In the genomic region with DNA sequence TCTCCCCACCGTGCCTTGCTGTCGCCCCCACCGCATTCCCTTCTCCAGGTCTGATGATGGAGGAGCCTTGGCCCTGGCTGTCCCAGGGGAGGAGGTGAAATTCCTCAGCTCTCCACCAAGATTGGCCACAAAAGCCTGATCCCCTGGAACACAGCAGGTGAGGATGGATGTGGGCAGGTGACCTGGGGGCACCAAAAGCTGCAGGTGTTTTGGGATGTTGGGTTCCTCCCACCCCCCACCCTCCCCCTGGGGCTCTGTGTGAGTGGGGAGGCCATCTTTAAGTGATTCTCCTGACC, we compare ENCODE assay signal across 12 cellular contexts. TPM values are rescaled to one million over a fixed set of nuclear protein-coding genes. Genes with fewer than 3 reads are reported as not detected.
DNase-seq lines count a peak whose midpoint lies in the region; ATAC-seq, FAIRE-seq and TF ChIP-seq lines count a peak whose summit lies in the region.
"Had no signal": no experiment of that assay in that cellular context is flagged by ENCODE, and none has a peak within 500 bp of the region (broad histone marks: within the 10 kb centered on the region; RNA-seq: fewer than 3 reads in every experiment).

No MANE protein-coding gene starts in this region.

- FAIRE-seq in astrocyte (lab: Jason Lieb, UNC): no peak

- no peaks in the 10 kb centered on the region for H3K27me3 Mint-ChIP-seq in astrocyte (ENCODE audit: low read depth, unreplicated experiment)
- no peaks in the 10 kb centered on the region for H3K27me3 Mint-ChIP-seq in effector memory CD8-positive, alpha-beta T cell

- H3K36me3 ChIP-seq in astrocyte (ENCODE audit: insufficient read depth, low read length) (no peaks in the 10 kb centered on the region), neural cell (ENCODE audit: insufficient read depth, low read length) (peaks cover 5% of the 10 kb centered on the region)

- H3K27ac ChIP-seq in astrocyte (ENCODE audit: low read depth, low read length) (no peak overlapping the region), neural cell (ENCODE audit: low read length) (peak overlapping the region; percentile 89)

- H3K27me3 ChIP-seq in astrocyte (ENCODE audit: insufficient read depth, low read length): no peaks in the 10 kb centered on the region
- H3K27me3 ChIP-seq in neural cell (ENCODE audit: insufficient read depth, low read depth, low read length): no peaks in the 10 kb centered on the region

- TF ChIP-seq CTCF in astrocyte (IDR thresholded peaks at IDR 0.05; ENCODE audit: insufficient read depth, low read depth, low read length) (no peak), neural cell (IDR thresholded peaks at IDR 0.05; ENCODE audit: poor library complexity, severe bottlenecking) (no peak)

- H3K4me1 ChIP-seq in astrocyte (ENCODE audit: insufficient read depth, low read length): peaks cover 3% of the 10 kb centered on the region

- no peaks in the 10 kb centered on the region for H3K9me3 ChIP-seq in astrocyte (ENCODE audit: insufficient read depth, low read depth, low read length)
- no peaks in the 10 kb centered on the region for H3K9me3 ChIP-seq in neural cell (ENCODE audit: low read length)

- H3K4me2 ChIP-seq in astrocyte (ENCODE audit: low read length) (peak overlapping the region; percentile 92), neural cell (ENCODE audit: low read length) (peak overlapping the region; percentile 98)

- peaks cover 11% of the 10 kb centered on the region for H3K36me3 Mint-ChIP-seq in astrocyte (ENCODE audit: low read depth, unreplicated experiment)
- peaks cover 24% of the 10 kb centered on the region for H3K36me3 Mint-ChIP-seq in effector memory CD8-positive, alpha-beta T cell (ENCODE audit: insufficient read depth)

- H3K4me1 Mint-ChIP-seq in astrocyte (ENCODE audit: low read depth, unreplicated experiment): no peaks in the 10 kb centered on the region
- peaks cover 9 to 11% of the 10 kb centered on the region in 2 donors for H3K4me1 Mint-ChIP-seq in effector memory CD8-positive, alpha-beta T cell (ENCODE audit: low read depth in 2 of 2)

- H2AFZ ChIP-seq in astrocyte (ENCODE audit: low read depth, low read length): peak overlapping the region; percentile 56
- H2AFZ ChIP-seq in neural cell (ENCODE audit: low read depth, low read length): peak overlapping the region; percentile 92

- peak overlapping the region; percentile 92 for H3K4me3 Mint-ChIP-seq in astrocyte (ENCODE audit: unreplicated experiment)
- no peak overlapping the region for H3K4me3 Mint-ChIP-seq in effector memory CD8-positive, alpha-beta T cell

- DNase-seq in Caki2 (ENCODE audit: low read depth): peak; percentile 32
- no peak for DNase-seq in astrocyte (ENCODE audit: low read depth)
- no peak for DNase-seq in mucosa of gallbladder (ENCODE audit: low spot score)
- DNase-seq in hypothalamus (lab: John Stamatoyannopoulos, UW): no peak
- DNase-seq in effector memory CD8-positive, alpha-beta T cell: no peak
- DNase-seq: activated CD4-positive, alpha-beta T cell treated with anti-CD3 and anti-CD28 coated beads, Interleukin-2, amount 50 U/mL, for 1 hour; activated gamma-delta T cell; AML-193; kidney glomerular epithelial cell; T-helper 1 cell had no signal

- H3K9me3 Mint-ChIP-seq in astrocyte (ENCODE audit: unreplicated experiment): no peaks in the 10 kb centered on the region
- H3K9me3 Mint-ChIP-seq in effector memory CD8-positive, alpha-beta T cell: no peaks in the 10 kb centered on the region
- H3K9me3 Mint-ChIP-seq: nephron had no signal

- no peaks in the 10 kb centered on the region for H3K9me2 ChIP-seq in neural cell (ENCODE audit: insufficient read depth, low read length)

- no peaks in the 10 kb centered on the region for H3F3A ChIP-seq in neural cell (ENCODE audit: insufficient read depth, low read length, poor library complexity, severe bottlenecking)

- H3K27ac Mint-ChIP-seq in astrocyte (ENCODE audit: unreplicated experiment): no peak overlapping the region
- no peak overlapping the region for H3K27ac Mint-ChIP-seq in effector memory CD8-positive, alpha-beta T cell

- H3K79me2 ChIP-seq in astrocyte (ENCODE audit: insufficient read depth, low read length): no peaks in the 10 kb centered on the region
- H3K79me2 ChIP-seq in neural cell (replicated peaks; ENCODE audit: insufficient read depth, low read length): peaks cover 12% of the 10 kb centered on the region

- H3K9ac ChIP-seq in astrocyte (ENCODE audit: low read length) (peak overlapping the region; percentile 49), neural cell (ENCODE audit: low read length) (peak overlapping the region; percentile 90)

- H4K20me1 ChIP-seq in astrocyte (ENCODE audit: insufficient read depth, low read length) (no peaks in the 10 kb centered on the region), neural cell (ENCODE audit: insufficient read depth) (no peaks in the 10 kb centered on the region)

- no peak for TF ChIP-seq EP300 in neural cell (conservative IDR thresholded peaks at IDR 0.05; ENCODE audit: poor library complexity, severe bottlenecking)

- in situ Hi-C loops in Caki2 (cut with HindIII; ENCODE audit: low pct_unique_long_range_greater_than_20kb, low sequenced_read_pairs): no loop called here

- no peak for TF ChIP-seq RAD21 in neural cell (conservative IDR thresholded peaks at IDR 0.05)

- H3K4me3 ChIP-seq in astrocyte (ENCODE audit: insufficient read depth, low read depth, low read length) (peak overlapping the region; percentile 49), neural cell (ENCODE audit: low read length) (peak overlapping the region; percentile 92)

- ATAC-seq in effector memory CD8-positive, alpha-beta T cell (replicated peaks): no peak

TF ChIP-seq in neural cell, 6 proteins besides CTCF, POLR2A, EP300 and RAD21:
- TF ChIP-seq SMC3 (conservative IDR thresholded peaks at IDR 0.05; ENCODE audit: poor library complexity) (no peak), POLR2AphosphoS5 (IDR thresholded peaks at IDR 0.05) (no peak), MXI1 (conservative IDR thresholded peaks at IDR 0.05; ENCODE audit: poor library complexity, severe bottlenecking) (no peak), EZH2 (IDR thresholded peaks at IDR 0.05; ENCODE audit: borderline replicate concordance, insufficient read depth, low read length, poor library complexity, severe bottlenecking) (no peak), TAF1 (IDR thresholded peaks at IDR 0.05; ENCODE audit: low read depth) (no peak)
- TF ChIP-seq, protein P1, sequence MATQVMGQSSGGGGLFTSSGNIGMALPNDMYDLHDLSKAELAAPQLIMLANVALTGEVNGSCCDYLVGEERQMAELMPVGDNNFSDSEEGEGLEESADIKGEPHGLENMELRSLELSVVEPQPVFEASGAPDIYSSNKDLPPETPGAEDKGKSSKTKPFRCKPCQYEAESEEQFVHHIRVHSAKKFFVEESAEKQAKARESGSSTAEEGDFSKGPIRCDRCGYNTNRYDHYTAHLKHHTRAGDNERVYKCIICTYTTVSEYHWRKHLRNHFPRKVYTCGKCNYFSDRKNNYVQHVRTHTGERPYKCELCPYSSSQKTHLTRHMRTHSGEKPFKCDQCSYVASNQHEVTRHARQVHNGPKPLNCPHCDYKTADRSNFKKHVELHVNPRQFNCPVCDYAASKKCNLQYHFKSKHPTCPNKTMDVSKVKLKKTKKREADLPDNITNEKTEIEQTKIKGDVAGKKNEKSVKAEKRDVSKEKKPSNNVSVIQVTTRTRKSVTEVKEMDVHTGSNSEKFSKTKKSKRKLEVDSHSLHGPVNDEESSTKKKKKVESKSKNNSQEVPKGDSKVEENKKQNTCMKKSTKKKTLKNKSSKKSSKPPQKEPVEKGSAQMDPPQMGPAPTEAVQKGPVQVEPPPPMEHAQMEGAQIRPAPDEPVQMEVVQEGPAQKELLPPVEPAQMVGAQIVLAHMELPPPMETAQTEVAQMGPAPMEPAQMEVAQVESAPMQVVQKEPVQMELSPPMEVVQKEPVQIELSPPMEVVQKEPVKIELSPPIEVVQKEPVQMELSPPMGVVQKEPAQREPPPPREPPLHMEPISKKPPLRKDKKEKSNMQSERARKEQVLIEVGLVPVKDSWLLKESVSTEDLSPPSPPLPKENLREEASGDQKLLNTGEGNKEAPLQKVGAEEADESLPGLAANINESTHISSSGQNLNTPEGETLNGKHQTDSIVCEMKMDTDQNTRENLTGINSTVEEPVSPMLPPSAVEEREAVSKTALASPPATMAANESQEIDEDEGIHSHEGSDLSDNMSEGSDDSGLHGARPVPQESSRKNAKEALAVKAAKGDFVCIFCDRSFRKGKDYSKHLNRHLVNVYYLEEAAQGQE (IDR thresholded peaks at IDR 0.05; ENCODE audit: borderline replicate concordance): no peak
TF ChIP-seq in neural cell: peak in this region for 0.

RNA-seq across cellular contexts. Expression of a gene that starts 0.6 kb away (rescaled TPM):
- total RNA-seq in Caki2 (2014; rRNA removed; shearing (Covaris generic); ENCODE audit: low replicate concordance): 233 and 274 TPM in 2 replicates
- total RNA-seq in astrocyte: 40.6 and 41.5 TPM in 2 replicates
- polyA plus RNA-seq in neural cell: 9.2 and 16.2 TPM in 2 replicates
- polyA minus RNA-seq in neural cell: 17.5 and 18.2 TPM in 2 replicates
- 119 TPM for total RNA-seq in mucosa of gallbladder

RNA-seq across cellular contexts. Expression of a gene that starts 11.3 kb away (rescaled TPM):
- 70.5 and 107 TPM in 2 replicates for total RNA-seq in Caki2 (2014; rRNA removed; shearing (Covaris generic); ENCODE audit: low replicate concordance)
- 17.9 and 18.1 TPM in 2 replicates for total RNA-seq in astrocyte
- polyA plus RNA-seq in neural cell: 77.5 and 90.0 TPM in 2 replicates
- polyA minus RNA-seq in neural cell: 19.7 and 23.5 TPM in 2 replicates
- total RNA-seq in mucosa of gallbladder: 27.1 TPM

RNA-seq across cellular contexts. Expression of a gene that starts 22.1 kb away (rescaled TPM):
- 5,023 and 5,137 TPM in 2 replicates for total RNA-seq in Caki2 (2014; rRNA removed; shearing (Covaris generic); ENCODE audit: low replicate concordance)
- total RNA-seq in astrocyte (240 and 260 TPM in 2 replicates), mucosa of gallbladder (587 TPM)
- not detected in 2 replicates for polyA plus RNA-seq in neural cell
- 1.5 TPM in 1 of 2 replicates, not detected in the other for polyA minus RNA-seq in neural cell

RNA-seq across cellular contexts. Expression of a gene that starts 39.0 kb away (rescaled TPM):
- 51.9 and 75.8 TPM in 2 replicates for total RNA-seq in Caki2 (2014; rRNA removed; shearing (Covaris generic); ENCODE audit: low replicate concordance)
- 18.9 and 22.4 TPM in 2 replicates for total RNA-seq in astrocyte
- polyA plus RNA-seq in neural cell: 108 and 129 TPM in 2 replicates
- polyA minus RNA-seq in neural cell: 91.5 and 104 TPM in 2 replicates
- total RNA-seq in mucosa of gallbladder: 12.1 TPM

RNA-seq across cellular contexts. Expression of a gene that starts 58.0 kb away (rescaled TPM):
- 1.2 and 3.2 TPM in 2 replicates for total RNA-seq in Caki2 (2014; rRNA removed; shearing (Covaris generic); ENCODE audit: low replicate concordance)
- total RNA-seq in astrocyte: 26.5 and 31.6 TPM in 2 replicates
- 0.63 TPM in 1 of 2 replicates, not detected in the other for polyA plus RNA-seq in neural cell
- 0.69 and 0.73 TPM in 2 replicates for polyA minus RNA-seq in neural cell
- 13.6 TPM for total RNA-seq in mucosa of gallbladder
